Comparison of ENCODE assay signal across 8 cellular contexts in genomic region chr20:3797226-3797545, GRCh38. TPM values are rescaled to one million over a fixed set of nuclear protein-coding genes. Genes with fewer than 3 reads are reported as not detected.
A peak's percentile ranks its signal among the peaks of the same experiment; 100 is the strongest.
DNase-seq lines count a peak whose midpoint lies in the region; ATAC-seq and TF ChIP-seq lines count a peak whose summit lies in the region.

No MANE protein-coding gene starts in this region.

- H3K9me3 Mint-ChIP-seq in CD8-positive, alpha-beta T cell = no peaks in the 10 kb centered on the region
- H3K9me3 Mint-ChIP-seq in neural crest cell = no peaks in the 10 kb centered on the region

- intact Hi-C loops in CD8-positive, alpha-beta T cell (cut with DNase I, micrococcal nuclease) = loop anchor here in 1 of 2 experiments (2.0 to 5.0 kb wide), 3 partner anchors 50 to 1015 kb away; partner anchors contain the start of genes MAVS and RNF24
- intact Hi-C loops in posterior vena cava (cut with DNase I) = no loop called here

- H3K27ac Mint-ChIP-seq in CD8-positive, alpha-beta T cell = peak overlapping the region; percentile 98
- peak overlapping the region; percentile 71 for H3K27ac Mint-ChIP-seq in neural crest cell (ENCODE audit: unreplicated experiment)

- H3K4me2 ChIP-seq in OCI-LY3 (ENCODE audit: low read length) = peak overlapping the region; percentile 68

- peak overlapping the region; percentile 98 for H3K4me3 Mint-ChIP-seq in CD8-positive, alpha-beta T cell
- peak overlapping the region; percentile 89 for H3K4me3 Mint-ChIP-seq in neural crest cell

- H3K4me1 ChIP-seq in CD8-positive, alpha-beta T cell (ENCODE audit: insufficient read depth, low read length) = peaks cover 50% of the 10 kb centered on the region
- H3K4me1 ChIP-seq in OCI-LY3 (ENCODE audit: low read length) (peaks cover 26% of the 10 kb centered on the region), ectodermal cell (ENCODE audit: control insufficient read depth, insufficient read depth, low read length) (peaks cover 21% of the 10 kb centered on the region)

- H3K9ac ChIP-seq in OCI-LY3 (ENCODE audit: low read length) = peak overlapping the region; percentile 73

- no peak for ATAC-seq in CD8-positive, alpha-beta T cell

- H3K27ac ChIP-seq in CD8-positive, alpha-beta T cell (ENCODE audit: low read depth, low read length) = peak overlapping the region; percentile 50
- H3K27ac ChIP-seq in OCI-LY3 (ENCODE audit: low read length) = no peak overlapping the region
- H3K27ac ChIP-seq in ectodermal cell (ENCODE audit: insufficient read depth, low read depth, low read length, poor library complexity, severe bottlenecking) = no peak overlapping the region

- no peak for TF ChIP-seq CTCF in CD8-positive, alpha-beta T cell (IDR thresholded peaks at IDR 0.05)
- no peak for TF ChIP-seq CTCF in OCI-LY3 (IDR thresholded peaks at IDR 0.05; ENCODE audit: low read depth, low read length)
- TF ChIP-seq CTCF in neural crest cell (conservative IDR thresholded peaks at IDR 0.05) = no peak

- no peaks in the 10 kb centered on the region for H3K27me3 Mint-ChIP-seq in CD8-positive, alpha-beta T cell (ENCODE audit: low read depth)
- no peaks in the 10 kb centered on the region for H3K27me3 Mint-ChIP-seq in neural crest cell (ENCODE audit: low read depth)

- no peak for DNase-seq in CD8-positive, alpha-beta T cell
- DNase-seq in neural crest cell (ENCODE audit: low read depth, low spot score) = no peak
- no peak for DNase-seq in globus pallidus (ENCODE audit: low spot score)
- DNase-seq in posterior vena cava (ENCODE audit: low spot score) = no peak
- no peak for DNase-seq in NCI-H510A (lab: John Stamatoyannopoulos, UW)
- DNase-seq in central memory CD4-positive, alpha-beta T cell = no peak

- peaks cover 49% of the 10 kb centered on the region for H3K4me1 Mint-ChIP-seq in CD8-positive, alpha-beta T cell (ENCODE audit: low read depth)
- H3K4me1 Mint-ChIP-seq in neural crest cell = peaks cover 47% of the 10 kb centered on the region

- no peaks in the 10 kb centered on the region for H3K27me3 ChIP-seq in CD8-positive, alpha-beta T cell (ENCODE audit: insufficient read depth, low read length)
- H3K27me3 ChIP-seq in OCI-LY3 (ENCODE audit: low read depth, low read length) = no peaks in the 10 kb centered on the region
- H3K27me3 ChIP-seq in ectodermal cell (ENCODE audit: control insufficient read depth, insufficient read depth, low read length, poor library complexity, severe bottlenecking) = peaks cover 30% of the 10 kb centered on the region

- CTCF ChIA-PET in CD8-positive, alpha-beta T cell (lab: Charles Lee) = interaction anchor here (2.8 kb wide), 1 partner anchor 22 kb away, joined by 14 read pairs; no protein-coding TSS in a partner anchor

- no peak overlapping the region for H2AFZ ChIP-seq in OCI-LY3 (ENCODE audit: low read depth, low read length)

- H3K4me3 ChIP-seq in CD8-positive, alpha-beta T cell (ENCODE audit: low read depth, low read length) = peak overlapping the region; percentile 66
- H3K4me3 ChIP-seq in OCI-LY3 (ENCODE audit: low read length) (peak overlapping the region; percentile 86), ectodermal cell (ENCODE audit: insufficient read depth, low read depth, low read length) (peak overlapping the region; percentile 52)

- H3K36me3 ChIP-seq in CD8-positive, alpha-beta T cell (ENCODE audit: insufficient read depth, low read length) = peaks cover 23% of the 10 kb centered on the region
- H3K36me3 ChIP-seq in OCI-LY3 (replicated peaks; ENCODE audit: low read depth, low read length) (peaks cover 21% of the 10 kb centered on the region), ectodermal cell (ENCODE audit: control insufficient read depth, insufficient read depth, low read length) (peaks cover 5% of the 10 kb centered on the region)

- H3K9me3 ChIP-seq in CD8-positive, alpha-beta T cell (ENCODE audit: low read length) = no peaks in the 10 kb centered on the region
- H3K9me3 ChIP-seq in OCI-LY3 (ENCODE audit: insufficient read depth, low read length) (no peaks in the 10 kb centered on the region), ectodermal cell (ENCODE audit: control insufficient read depth, low read length) (no peaks in the 10 kb centered on the region)

- peaks cover 58% of the 10 kb centered on the region for H3K36me3 Mint-ChIP-seq in CD8-positive, alpha-beta T cell
- no peaks in the 10 kb centered on the region for H3K36me3 Mint-ChIP-seq in neural crest cell (ENCODE audit: low read depth)

- peaks cover 8% of the 10 kb centered on the region for H3K79me2 ChIP-seq in OCI-LY3 (ENCODE audit: low read length)

- WGBS in ectodermal cell, 2 experiments = 80 to 81% methylated on average over 5 of the region's 5 CpGs

- H4K20me1 ChIP-seq in OCI-LY3 (ENCODE audit: insufficient read depth, low read length) = no peaks in the 10 kb centered on the region

- POLR2A ChIA-PET in CD8-positive, alpha-beta T cell (lab: Charles Lee) = interaction anchor here (2.2 to 3.1 kb wide), 2 partner anchors 17 to 29 kb away, joined by 7 to 52 read pairs; partner anchors contain the start of gene ADISSP

RNA-seq across cellular contexts. Expression of gene CDC25B, which starts 1.1 kb away (rescaled TPM):
- total RNA-seq in CD8-positive, alpha-beta T cell = 100 to 1,000 TPM; 135 to 140 TPM
- polyA plus RNA-seq in ectodermal cell (2013, experiment 1 of 4) = 27.1 TPM
- 21.2 TPM for polyA plus RNA-seq in ectodermal cell (2013, experiment 2 of 4)
- 25.7 TPM for polyA plus RNA-seq in ectodermal cell (2013, experiment 3 of 4)
- 28.5 TPM for polyA plus RNA-seq in ectodermal cell (2013, experiment 4 of 4)
- 46.5 and 47.5 TPM in 2 replicates for total RNA-seq in neural crest cell
- total RNA-seq in posterior vena cava = 10 to 100 TPM; 24.0 to 24.2 TPM

RNA-seq across cellular contexts. Expression of gene CENPB, which starts 10.6 kb away (rescaled TPM):
- total RNA-seq in CD8-positive, alpha-beta T cell = 10 to 100 TPM; 23.2 to 24.1 TPM
- polyA plus RNA-seq in ectodermal cell (2013, experiment 1 of 4) = 43.6 TPM
- 49.4 TPM for polyA plus RNA-seq in ectodermal cell (2013, experiment 2 of 4)
- 35.0 TPM for polyA plus RNA-seq in ectodermal cell (2013, experiment 3 of 4)
- 40.1 TPM for polyA plus RNA-seq in ectodermal cell (2013, experiment 4 of 4)
- total RNA-seq in neural crest cell (82.1 and 83.6 TPM in 2 replicates), posterior vena cava (100 to 1,000 TPM in 1 of 2 donors, 10 to 100 TPM in 1; 97.4 to 119 TPM)

RNA-seq across cellular contexts. Expression of gene SPEF1, which starts 15.9 kb away (rescaled TPM):
- under 1 TPM in 1 of 2 experiments, not detected in 1; 0.16 TPM for total RNA-seq in CD8-positive, alpha-beta T cell
- polyA plus RNA-seq in ectodermal cell (2013, experiment 1 of 4) = 0.50 TPM
- polyA plus RNA-seq in ectodermal cell (2013, experiment 2 of 4) = 0.39 TPM
- 0.37 TPM for polyA plus RNA-seq in ectodermal cell (2013, experiment 3 of 4)
- 0.45 TPM for polyA plus RNA-seq in ectodermal cell (2013, experiment 4 of 4)
- total RNA-seq in neural crest cell (0.54 and 0.55 TPM in 2 replicates), posterior vena cava (not detected)

RNA-seq across cellular contexts. Expression of gene AP5S1, which starts 23.2 kb away (rescaled TPM):
- total RNA-seq in CD8-positive, alpha-beta T cell = 1 to 10 TPM; 5.2 to 6.3 TPM
- 5.9 TPM for polyA plus RNA-seq in ectodermal cell (2013, experiment 1 of 4)
- polyA plus RNA-seq in ectodermal cell (2013, experiment 2 of 4) = 6.7 TPM
- polyA plus RNA-seq in ectodermal cell (2013, experiment 3 of 4) = 3.8 TPM
- 4.7 TPM for polyA plus RNA-seq in ectodermal cell (2013, experiment 4 of 4)
- 9.3 and 12.8 TPM in 2 replicates for total RNA-seq in neural crest cell
- 10 to 100 TPM in 1 of 2 donors, 1 to 10 TPM in 1; 8.8 to 11.2 TPM for total RNA-seq in posterior vena cava

RNA-seq across cellular contexts. Expression of gene ADISSP, which starts 29.6 kb away (rescaled TPM):
- 10 to 100 TPM in 1 of 2 experiments, 1 to 10 TPM in 1; 9.6 to 10.7 TPM for total RNA-seq in CD8-positive, alpha-beta T cell
- polyA plus RNA-seq in ectodermal cell (2013, experiment 1 of 4) = 70.7 TPM
- 65.2 TPM for polyA plus RNA-seq in ectodermal cell (2013, experiment 2 of 4)
- 60.6 TPM for polyA plus RNA-seq in ectodermal cell (2013, experiment 3 of 4)
- 73.5 TPM for polyA plus RNA-seq in ectodermal cell (2013, experiment 4 of 4)
- total RNA-seq in neural crest cell (86.0 and 93.0 TPM in 2 replicates), posterior vena cava (10 to 100 TPM; 14.6 to 20.2 TPM)
